Comparison of ENCODE assay signal across 16 cellular contexts in genomic region chr17:8693328-8693727, GRCh38. TPM values are rescaled to one million over a fixed set of nuclear protein-coding genes. Genes with fewer than 3 reads are reported as not detected.
A peak's percentile ranks its signal among the peaks of the same experiment; 100 is the strongest.
DNase-seq lines count a peak whose midpoint lies in the region; ATAC-seq and TF ChIP-seq lines count a peak whose summit lies in the region.
"Had no signal": no experiment of that assay in that cellular context is flagged by ENCODE, and none has a peak within 500 bp of the region (broad histone marks: within the 10 kb centered on the region; RNA-seq: fewer than 3 reads in every experiment).

No MANE protein-coding gene starts in this region.

- no peak overlapping the region for H3K23ac ChIP-seq in IMR-90 (ENCODE audit: low read depth, low read length)

- H2BK15ac ChIP-seq in IMR-90 (ENCODE audit: low read depth, low read length): no peak overlapping the region

- H3K14ac ChIP-seq in IMR-90 (replicated peaks; ENCODE audit: low read depth, low read length): no peak overlapping the region

- no peak overlapping the region for H3K4me2 ChIP-seq in IMR-90 (ENCODE audit: low read depth, low read length)
- H3K4me2 ChIP-seq: BLaER1 treated with 17β-estradiol and CSF1 and Interleukin-3, amounts not matched to agents 10 nM and 100 nM had no signal

- H2BK120ac ChIP-seq in IMR-90 (ENCODE audit: low read depth, low read length): no peak overlapping the region; the same call in 1 of the 2 replicates

- H3K9me3 ChIP-seq in IMR-90 (ENCODE audit: control insufficient read depth, insufficient read depth, low read length): no peaks in the 10 kb centered on the region
- no peaks in the 10 kb centered on the region for H3K9me3 ChIP-seq in CD4-positive, alpha-beta T cell (ENCODE audit: control insufficient read depth, low read length)
- H3K9me3 ChIP-seq: BLaER1 treated with 17β-estradiol and CSF1 and Interleukin-3, amounts not matched to agents 10 nM and 100 nM had no signal

- H3K36me3 ChIP-seq in IMR-90 (ENCODE audit: control insufficient read depth, insufficient read depth, low read length): no peaks in the 10 kb centered on the region
- H3K36me3 ChIP-seq: BLaER1 treated with 17β-estradiol and CSF1 and Interleukin-3, amounts not matched to agents 10 nM and 100 nM had no signal

- dilution Hi-C loops in IMR-90 (cut with HindIII; ENCODE audit: low sequenced_read_pairs, unreplicated experiment): no loop called here

- in situ Hi-C loops in IMR-90 (cut with MboI; ENCODE audit: low sequenced_read_pairs): no loop called here

- H4K20me1 ChIP-seq in IMR-90 (ENCODE audit: insufficient read depth, low read length): no peaks in the 10 kb centered on the region
- H4K20me1 ChIP-seq: BLaER1 treated with 17β-estradiol and CSF1 and Interleukin-3, amounts not matched to agents 10 nM and 100 nM had no signal

- peak overlapping the region; percentile 86 for H3K27ac Mint-ChIP-seq in progenitor cell of endocrine pancreas
- no peak overlapping the region for H3K27ac Mint-ChIP-seq in CD4-positive, alpha-beta T cell
- no peak overlapping the region for H3K27ac Mint-ChIP-seq in activated CD8-positive, alpha-beta T cell treated with anti-CD3 and anti-CD28 coated beads, Interleukin-2, amount 10 ng/mL, durations not matched to agents 7 days and 5 days

- no peak overlapping the region for H3K9ac ChIP-seq in IMR-90 (ENCODE audit: low read depth, low read length)
- H3K9ac ChIP-seq: BLaER1 treated with 17β-estradiol and CSF1 and Interleukin-3, amounts not matched to agents 10 nM and 100 nM had no signal

- H3K9me3 Mint-ChIP-seq in progenitor cell of endocrine pancreas (ENCODE audit: low read depth): no peaks in the 10 kb centered on the region
- no peaks in the 10 kb centered on the region for H3K9me3 Mint-ChIP-seq in CD4-positive, alpha-beta T cell
- no peaks in the 10 kb centered on the region for H3K9me3 Mint-ChIP-seq in activated CD8-positive, alpha-beta T cell treated with anti-CD3 and anti-CD28 coated beads, Interleukin-2, amount 10 ng/mL, durations not matched to agents 7 days and 5 days (ENCODE audit: insufficient read depth)
- H3K9me3 Mint-ChIP-seq: IgD-negative memory B cell had no signal

- peaks cover 9% of the 10 kb centered on the region; the same call in 1 of the 2 replicates for H3K9me1 ChIP-seq in IMR-90 (ENCODE audit: insufficient read depth, low read length)

- CTCF ChIA-PET in IMR-90 (lab: Yijun Ruan, JAX): no interaction called here
- CTCF ChIA-PET in CD4-positive, alpha-beta T cell (lab: Charles Lee): no interaction called here
- CTCF ChIA-PET in activated CD8-positive, alpha-beta T cell treated with anti-CD3 and anti-CD28 coated beads, Interleukin-2, amount 10 ng/mL, durations not matched to agents 7 days and 5 days (lab: Charles Lee): no interaction called here

- no peak overlapping the region for H2BK5ac ChIP-seq in IMR-90 (ENCODE audit: low read depth, low read length, poor library complexity, severe bottlenecking)

- 0 out of 2 replicates have a peak overlapping the region, but pooled peaks have one; percentile 21 for H2AK5ac ChIP-seq in IMR-90 (ENCODE audit: low read depth, low read length)

- H3K4me1 Mint-ChIP-seq in progenitor cell of endocrine pancreas (ENCODE audit: low read depth): peaks cover 27% of the 10 kb centered on the region
- no peaks in the 10 kb centered on the region for H3K4me1 Mint-ChIP-seq in CD4-positive, alpha-beta T cell (ENCODE audit: low read depth)
- H3K4me1 Mint-ChIP-seq in activated CD8-positive, alpha-beta T cell treated with anti-CD3 and anti-CD28 coated beads, Interleukin-2, amount 10 ng/mL, durations not matched to agents 7 days and 5 days (ENCODE audit: low read depth): no peaks in the 10 kb centered on the region

- no peaks in the 10 kb centered on the region for H3K36me3 Mint-ChIP-seq in progenitor cell of endocrine pancreas (ENCODE audit: insufficient read depth)
- no peaks in the 10 kb centered on the region for H3K36me3 Mint-ChIP-seq in CD4-positive, alpha-beta T cell (ENCODE audit: low read depth)
- no peaks in the 10 kb centered on the region for H3K36me3 Mint-ChIP-seq in activated CD8-positive, alpha-beta T cell treated with anti-CD3 and anti-CD28 coated beads, Interleukin-2, amount 10 ng/mL, durations not matched to agents 7 days and 5 days (ENCODE audit: low read depth)
- H3K36me3 Mint-ChIP-seq: IgD-negative memory B cell had no signal

- no peak for ATAC-seq in IMR-90 (ENCODE audit: low read depth)
- no peak for ATAC-seq in CD4-positive, alpha-beta T cell (ENCODE audit: poor library complexity)
- ATAC-seq in HG02840 (IDR thresholded peaks at IDR 0.05; ENCODE audit: low FRiP score, unreplicated experiment): no peak
- no peak for ATAC-seq in activated CD8-positive, alpha-beta T cell treated with anti-CD3 and anti-CD28 coated beads, Interleukin-2, amount 10 ng/mL, durations not matched to agents 7 days and 5 days

- no peaks in the 10 kb centered on the region for H3K27me3 ChIP-seq in IMR-90 (ENCODE audit: control insufficient read depth, insufficient read depth, low read length)
- peaks cover 13% of the 10 kb centered on the region for H3K27me3 ChIP-seq in CD4-positive, alpha-beta T cell (ENCODE audit: control insufficient read depth, insufficient read depth, low read length)
- H3K27me3 ChIP-seq: BLaER1 treated with 17β-estradiol and CSF1 and Interleukin-3, amounts not matched to agents 10 nM and 100 nM had no signal

- H3K4ac ChIP-seq in IMR-90 (ENCODE audit: low read depth, low read length): no peak overlapping the region

- no peak for TF ChIP-seq CTCF in IMR-90 (conservative IDR thresholded peaks at IDR 0.05; ENCODE audit: low read depth, low read length)
- TF ChIP-seq CTCF in epithelial cell of esophagus (IDR thresholded peaks at IDR 0.05; ENCODE audit: insufficient read depth, low read depth, low read length, missing control alignments): no peak
- TF ChIP-seq CTCF in progenitor cell of endocrine pancreas (IDR thresholded peaks at IDR 0.05; ENCODE audit: unreplicated experiment): no peak
- TF ChIP-seq CTCF in CD4-positive, alpha-beta T cell (IDR thresholded peaks at IDR 0.05): no peak

- TF ChIP-seq POLR2A in IMR-90 (IDR thresholded peaks at IDR 0.05; ENCODE audit: low read depth, low read length): no peak

- H3K79me1 ChIP-seq in IMR-90 (ENCODE audit: low read depth in 1 of 2, low read length in 2 of 2): no peaks in the 10 kb centered on the region

- no peak overlapping the region for H2BK20ac ChIP-seq in IMR-90 (ENCODE audit: low read depth, low read length)

- no peak for TF ChIP-seq RAD21 in IMR-90 (IDR thresholded peaks at IDR 0.05; ENCODE audit: low read length)

- intact Hi-C loops in IMR-90 (cut with micrococcal nuclease): no loop called here
- intact Hi-C loops in CD4-positive, alpha-beta T cell (cut with DNase I, micrococcal nuclease): no loop called here

- no peak overlapping the region for H2AK9ac ChIP-seq in IMR-90 (replicated peaks; ENCODE audit: low read depth, low read length, poor library complexity)

- H3K27ac ChIP-seq in IMR-90 (ENCODE audit: insufficient read depth, low read length): no peak overlapping the region
- H3K27ac ChIP-seq in CD4-positive, alpha-beta T cell (ENCODE audit: low read depth, low read length): no peak overlapping the region
- H3K27ac ChIP-seq: BLaER1 treated with 17β-estradiol and CSF1 and Interleukin-3, amounts not matched to agents 10 nM and 100 nM had no signal

- 70% methylated on average over 2 of the region's 12 CpGs; no CpG with 5 or more reads in 1 of the 2 experiments for WGBS in IMR-90 (ENCODE audit: extremely low coverage in 2 of 2, insufficient read length in 1 of 2), 2 experiments

- H4K5ac ChIP-seq in IMR-90 (ENCODE audit: low read depth, low read length): no peak overlapping the region

- H3K4me3 Mint-ChIP-seq in progenitor cell of endocrine pancreas (ENCODE audit: low read depth): no peak overlapping the region
- H3K4me3 Mint-ChIP-seq in CD4-positive, alpha-beta T cell: no peak overlapping the region
- H3K4me3 Mint-ChIP-seq in activated CD8-positive, alpha-beta T cell treated with anti-CD3 and anti-CD28 coated beads, Interleukin-2, amount 10 ng/mL, durations not matched to agents 7 days and 5 days: no peak overlapping the region
- H3K4me3 Mint-ChIP-seq: IgD-negative memory B cell had no signal

- peaks cover 17% of the 10 kb centered on the region for H3K4me1 ChIP-seq in IMR-90 (ENCODE audit: control insufficient read depth, insufficient read depth, low read length)

- no peak overlapping the region; a peak in 1 of 4 replicates for H4K8ac ChIP-seq in IMR-90 (ENCODE audit: low read depth in 2 of 2, low read length in 2 of 2)

- peak overlapping the region; percentile 59; the same call in 1 of the 2 replicates for H4K91ac ChIP-seq in IMR-90 (ENCODE audit: insufficient read depth, low read depth, low read length)

- no peak overlapping the region for H3K56ac ChIP-seq in IMR-90 (ENCODE audit: extremely low read depth, insufficient read depth, low read length)

- DNase-seq in IMR-90 (no peak), epithelial cell of esophagus (ENCODE audit: low read depth) (peak; percentile 17), progenitor cell of endocrine pancreas (ENCODE audit: low spot score, unreplicated experiment) (no peak), NAMALWA (ENCODE audit: low spot score) (no peak)
- DNase-seq in CD4-positive, alpha-beta T cell: no peak
- DNase-seq in activated CD8-positive, alpha-beta T cell treated with anti-CD3 and anti-CD28 coated beads, Interleukin-2, amount 10 ng/mL, durations not matched to agents 7 days and 5 days: no peak
- DNase-seq: DMS153, EL, NCI-H1417 treated with DMSO at 0.1 percent for 48 hours, NCI-H2029, NCI-H510A treated with DMSO at 0.1 percent for 48 hours, SIG-M5 had no signal

- POLR2A ChIA-PET in IMR-90 (lab: Charles Lee; ENCODE audit: unreplicated experiment): no interaction called here
- POLR2A ChIA-PET in CD4-positive, alpha-beta T cell (lab: Charles Lee): no interaction called here
- POLR2A ChIA-PET in activated CD8-positive, alpha-beta T cell treated with anti-CD3 and anti-CD28 coated beads, Interleukin-2, amount 10 ng/mL, durations not matched to agents 7 days and 5 days (lab: Charles Lee): no interaction called here

- no peaks in the 10 kb centered on the region for H3K27me3 Mint-ChIP-seq in progenitor cell of endocrine pancreas
- H3K27me3 Mint-ChIP-seq in CD4-positive, alpha-beta T cell: peaks cover 56% of the 10 kb centered on the region
- H3K27me3 Mint-ChIP-seq in activated CD8-positive, alpha-beta T cell treated with anti-CD3 and anti-CD28 coated beads, Interleukin-2, amount 10 ng/mL, durations not matched to agents 7 days and 5 days (ENCODE audit: low read depth): peaks cover 2% of the 10 kb centered on the region

- no peak overlapping the region for H3K4me3 ChIP-seq in IMR-90 (ENCODE audit: insufficient read depth, low read depth, low read length)
- H3K4me3 ChIP-seq in epithelial cell of esophagus (ENCODE audit: low read length): no peak overlapping the region
- H3K4me3 ChIP-seq: BLaER1 treated with 17β-estradiol and CSF1 and Interleukin-3, amounts not matched to agents 10 nM and 100 nM had no signal

- H2AFZ ChIP-seq in IMR-90 (replicated peaks; ENCODE audit: low read length, poor library complexity): peak overlapping the region; percentile 27

- H3K18ac ChIP-seq in IMR-90 (ENCODE audit: low read depth, low read length): no peak overlapping the region

- BruUV-seq in IMR-90 (replicated peaks; lab: Mats Ljungman, UMichigan): no TSS peak

RNA-seq across cellular contexts. Expression of gene CCDC42, which starts 51.3 kb away (rescaled TPM):
- total RNA-seq in IMR-90 (2012; rRNA removed) (not detected in 2 replicates), progenitor cell of endocrine pancreas (not detected in 2 replicates)
- polyA plus RNA-seq in IMR-90 (2012; rRNA removed): not detected in 2 replicates
- polyA plus RNA-seq in IMR-90 (2012; cell fraction: cytosol; rRNA removed): not detected in 2 replicates
- not detected in 2 replicates for polyA plus RNA-seq in IMR-90 (2012; cell fraction: nucleus; rRNA removed; ENCODE audit: low replicate concordance)
- total RNA-seq in CD4-positive, alpha-beta T cell: not detected
- under 1 TPM; 0.47 to 0.53 TPM for total RNA-seq in activated CD8-positive, alpha-beta T cell treated with anti-CD3 and anti-CD28 coated beads, Interleukin-2, amount 10 ng/mL, durations not matched to agents 7 days and 5 days
- total RNA-seq: LHCN-M2 had no signal
- polyA plus RNA-seq: IgD-negative memory B cell had no signal
